Comparison of ENCODE assay signal across 14 cellular contexts in the genomic region with DNA sequence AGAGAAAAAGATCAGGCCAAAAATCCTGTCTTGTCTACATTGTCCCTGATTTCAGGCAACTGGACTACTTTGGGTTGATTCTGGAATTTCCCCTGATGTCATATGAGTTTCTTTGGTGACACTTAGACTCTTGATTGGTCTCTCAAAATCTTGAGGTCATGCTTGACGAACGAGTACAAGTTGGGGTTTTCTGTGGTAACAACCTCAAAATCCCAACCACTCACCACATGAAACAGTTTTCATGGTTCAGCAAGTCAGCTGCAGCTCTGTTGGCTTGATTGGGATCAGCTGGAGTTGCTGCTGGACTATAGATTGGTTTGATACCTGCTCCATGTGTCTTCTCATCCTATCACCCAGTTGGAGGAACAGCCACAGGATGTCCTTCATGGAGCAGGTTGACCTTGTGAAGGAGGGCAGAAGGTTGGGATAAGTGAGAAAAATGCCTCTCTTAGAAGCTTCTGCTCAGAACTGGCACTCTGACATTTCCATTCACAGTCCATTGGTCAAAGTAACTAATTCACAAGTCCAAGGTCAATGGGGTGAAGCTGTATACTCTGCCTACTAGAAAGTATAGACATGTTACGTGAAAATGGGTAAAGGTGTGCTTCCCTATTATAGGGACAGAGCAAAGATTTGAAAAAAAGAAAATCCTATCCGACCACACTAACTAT.
A peak's percentile ranks its signal among the peaks of the same experiment; 100 is the strongest.
DNase-seq lines count a peak whose midpoint lies in the region; ATAC-seq, FAIRE-seq and TF ChIP-seq lines count a peak whose summit lies in the region.
"Had no signal": no experiment of that assay in that cellular context is flagged by ENCODE, and none has a peak within 500 bp of the region (broad histone marks: within the 10 kb centered on the region; RNA-seq: fewer than 3 reads in every experiment).

No MANE protein-coding gene starts in this region.

- H3K14ac ChIP-seq in mesenchymal stem cell (ENCODE audit: low read length in 2 of 2) = no peak overlapping the region

- no peak for TF ChIP-seq CTCF in GM12864 (IDR thresholded peaks at IDR 0.05; ENCODE audit: low read depth, low read length, missing control alignments)

- peak; percentile 37 for DNase-seq in GM12864 (ENCODE audit: low read depth)
- DNase-seq in head of caudate nucleus = no peak
- DNase-seq in small intestine = no peak
- DNase-seq in mesenchymal stem cell = no peak
- no peak for DNase-seq in dedifferentiated amniotic fluid mesenchymal stem cell (ENCODE audit: extremely low spot score)
- DNase-seq: DMS79 treated with DMSO at 0.1 percent for 48 hours; H9; lower lobe of right lung; NCI-H510A treated with DMSO at 0.1 percent for 48 hours; stimulated activated CD4-positive, alpha-beta T cell treated with anti-CD3 and anti-CD28 coated beads, Interleukin-2, amount 100 ng/mL, for 48 hours had no signal

- intact Hi-C loops in head of caudate nucleus (cut with DNase I) = no loop called here

- no peak overlapping the region for H3K4ac ChIP-seq in mesenchymal stem cell (ENCODE audit: low read depth in 1 of 2, low read length in 2 of 2)

- H3K4me1 ChIP-seq in small intestine (ENCODE audit: control insufficient read depth in 2 of 2, insufficient read depth in 1 of 2, low read depth in 1 of 2, low read length in 1 of 2) = no peaks in the 10 kb centered on the region
- no peaks in the 10 kb centered on the region for H3K4me1 ChIP-seq in mesenchymal stem cell (ENCODE audit: control insufficient read depth, insufficient read depth, low read depth, low read length)
- H3K4me1 ChIP-seq: lower lobe of right lung, parathyroid adenoma had no signal

- no peak overlapping the region for H4K8ac ChIP-seq in mesenchymal stem cell (ENCODE audit: low read length)

- H3K79me1 ChIP-seq in mesenchymal stem cell (replicated peaks; ENCODE audit: low read length, poor library complexity, severe bottlenecking) = no peaks in the 10 kb centered on the region

- no peak overlapping the region for H2BK120ac ChIP-seq in mesenchymal stem cell (ENCODE audit: low read depth, low read length)

- H2BK12ac ChIP-seq in mesenchymal stem cell (ENCODE audit: low read length in 2 of 2) = no peak overlapping the region

- no peak overlapping the region for H4K91ac ChIP-seq in mesenchymal stem cell (ENCODE audit: low read length)

- no peak overlapping the region for H3K18ac ChIP-seq in mesenchymal stem cell (ENCODE audit: low read depth in 1 of 2, low read length in 2 of 2)

- H3K4me2 ChIP-seq in mesenchymal stem cell (ENCODE audit: low read length, poor library complexity, severe bottlenecking) = no peak overlapping the region

- no peaks in the 10 kb centered on the region for H3K36me3 ChIP-seq in small intestine (ENCODE audit: control insufficient read depth in 2 of 2, insufficient read depth in 2 of 2, low read length in 2 of 2)
- H3K36me3 ChIP-seq in mesenchymal stem cell (ENCODE audit: control insufficient read depth in 1 of 2, insufficient read depth in 2 of 2, low read depth in 1 of 2, low read length in 2 of 2) = no peaks in the 10 kb centered on the region
- H3K36me3 ChIP-seq: lower lobe of right lung had no signal

- no peak overlapping the region for H2BK15ac ChIP-seq in mesenchymal stem cell (ENCODE audit: low read depth, poor library complexity, severe bottlenecking)

- H3K27me3 ChIP-seq in small intestine (ENCODE audit: control insufficient read depth in 2 of 2, insufficient read depth in 2 of 2, low read length in 2 of 2) = no peaks in the 10 kb centered on the region
- peaks cover 9 to 17% of the 10 kb centered on the region in 2 experiments for H3K27me3 ChIP-seq in mesenchymal stem cell (ENCODE audit: control insufficient read depth in 1 of 2, insufficient read depth in 1 of 2, low read length in 2 of 2)

- H3K4me3 ChIP-seq in GM12864 (ENCODE audit: low read depth, low read length) = no peak overlapping the region
- no peak overlapping the region for H3K4me3 ChIP-seq in small intestine (ENCODE audit: low read depth in 1 of 2, low read length in 2 of 2)
- no peak overlapping the region for H3K4me3 ChIP-seq in mesenchymal stem cell (ENCODE audit: insufficient read depth in 1 of 2, low read depth in 1 of 2, low read length in 2 of 2)
- H3K4me3 ChIP-seq: lower lobe of right lung had no signal

- H2AK5ac ChIP-seq in mesenchymal stem cell (ENCODE audit: low read length, severe bottlenecking) = no peak overlapping the region

- no peak overlapping the region for H2BK5ac ChIP-seq in mesenchymal stem cell (ENCODE audit: low read depth, low read length, poor library complexity, severe bottlenecking)

- H3K27ac ChIP-seq in small intestine (ENCODE audit: low read depth in 1 of 2, low read length in 1 of 2) = no peak overlapping the region
- no peak overlapping the region for H3K27ac ChIP-seq in mesenchymal stem cell (ENCODE audit: low read length, poor library complexity, severe bottlenecking)
- H3K27ac ChIP-seq: lower lobe of right lung, parathyroid adenoma had no signal

- ATAC-seq in GM19372 (IDR thresholded peaks at IDR 0.05; ENCODE audit: low read depth, unreplicated experiment) (peak; percentile 79), HG02759 (IDR thresholded peaks at IDR 0.05; ENCODE audit: unreplicated experiment) (peak; percentile 95), HG03439 (IDR thresholded peaks at IDR 0.05; ENCODE audit: unreplicated experiment) (peak; percentile 85)
- ATAC-seq: lower lobe of right lung had no signal

- FAIRE-seq in small intestine (lab: Jason Lieb, UNC) = no peak

- H3K9ac ChIP-seq in mesenchymal stem cell (ENCODE audit: low read length) = no peak overlapping the region
- H3K9ac ChIP-seq: parathyroid adenoma had no signal

- 66 to 90% (median 80%) methylated on average over 4 of the region's 4 CpGs for WGBS in small intestine, 3 donors
- no CpG with 5 or more reads among the region's 4 CpGs for whole genome bisulfite sequencing in mesenchymal stem cell

- no peak overlapping the region for H2AFZ ChIP-seq in mesenchymal stem cell (ENCODE audit: low read depth, low read length)
- H2AFZ ChIP-seq: parathyroid adenoma had no signal

- H3K23ac ChIP-seq in mesenchymal stem cell (ENCODE audit: low read length in 2 of 2) = no peak overlapping the region

- H3K9me3 ChIP-seq in small intestine (ENCODE audit: control insufficient read depth, low read depth) (no peaks in the 10 kb centered on the region), mesenchymal stem cell (ENCODE audit: control insufficient read depth, low read length) (peaks cover 2% of the 10 kb centered on the region)
- H3K9me3 ChIP-seq: lower lobe of right lung had no signal
